Comparison of ENCODE assay signal across 28 cellular contexts in the genomic region with DNA sequence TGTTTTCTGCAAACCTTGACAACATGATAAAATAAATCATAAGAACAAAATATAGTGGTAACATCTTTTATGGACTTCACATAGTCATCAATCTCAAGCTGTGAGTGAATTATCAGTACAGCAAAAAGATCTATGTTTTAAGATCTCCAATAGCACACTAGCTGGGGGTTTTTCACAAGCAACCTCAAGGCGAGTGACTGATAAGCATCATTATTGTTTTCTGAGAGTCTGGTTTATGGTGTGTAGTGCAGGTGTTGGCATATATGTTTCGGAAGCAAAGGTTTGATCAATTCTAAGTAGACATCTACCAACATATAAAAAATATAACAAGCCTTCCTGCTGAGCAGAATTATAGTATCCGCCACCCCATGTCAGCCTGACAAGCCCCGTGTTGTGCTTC.
"Had no signal": no experiment of that assay in that cellular context is flagged by ENCODE, and none has a peak within 500 bp of the region (broad histone marks: within the 10 kb centered on the region; RNA-seq: fewer than 3 reads in every experiment).

No MANE protein-coding gene starts in this region.

- H3K4me3 Mint-ChIP-seq: stimulated activated effector memory CD8-positive, alpha-beta T cell treated with anti-CD3 and anti-CD28 coated beads, Interleukin-12 subunit alpha, Interleukin-12 subunit beta, amount 100 ng/mL, for 72 hours; stimulated activated memory B cell treated with anti-CD40 and anti-IgM and Interleukin-4, amounts not matched to agents 10 μg/mL and 1 μg/mL and 100 μg/mL, for 72 hours; stimulated activated naive B cell treated with anti-CD40 and anti-IgM and Interleukin-4, amounts not matched to agents 10 μg/mL and 1 μg/mL and 100 μg/mL, for 72 hours; stimulated activated naive CD8-positive, alpha-beta T cell treated with anti-CD3 and anti-CD28 coated beads, Interleukin-15, amount 100 ng/mL, for 72 hours; stimulated activated naive CD8-positive, alpha-beta T cell treated with anti-CD3 and anti-CD28 coated beads, Interleukin-15, Interleukin-2, amounts not matched to agents 100 ng/mL and 50 ng/mL, for 24 hours; type B pancreatic cell had no signal

- H3K36me3 ChIP-seq: stomach, suprapubic skin, thoracic aorta, thyroid gland, tibial artery, tibial nerve, transverse colon, upper lobe of left lung, upper lobe of right lung, uterus, vagina had no signal

- H3K36me3 Mint-ChIP-seq: stimulated activated effector memory CD8-positive, alpha-beta T cell treated with anti-CD3 and anti-CD28 coated beads, Interleukin-12 subunit alpha, Interleukin-12 subunit beta, amount 100 ng/mL, for 72 hours; stimulated activated memory B cell treated with anti-CD40 and anti-IgM and Interleukin-4, amounts not matched to agents 10 μg/mL and 1 μg/mL and 100 μg/mL, for 72 hours; stimulated activated naive B cell treated with anti-CD40 and anti-IgM and Interleukin-4, amounts not matched to agents 10 μg/mL and 1 μg/mL and 100 μg/mL, for 72 hours; type B pancreatic cell had no signal

- DNase-seq: stimulated activated CD4-positive, alpha-beta T cell treated with anti-CD3 and anti-CD28 coated beads, Interleukin-2, amount 100 ng/mL, for 48 hours; stimulated activated CD4-positive, alpha-beta T cell treated with anti-CD3 and anti-CD28 coated beads, Interleukin-4, amount 100 ng/mL, for 1 hour; stimulated activated CD4-positive, alpha-beta T cell treated with anti-CD3 and anti-CD28 coated beads, Interleukin-4, amount 100 ng/mL, for 24 hours; stimulated activated CD4-positive, alpha-beta T cell treated with anti-CD3 and anti-CD28 coated beads, Interleukin-4, amount 100 ng/mL, for 4 hours; stimulated activated CD8-positive, alpha-beta memory T cell treated with anti-CD3 and anti-CD28 coated beads, Interleukin-4, amount 100 ng/mL, for 48 hours; stimulated activated naive B cell treated with anti-CD40 and anti-IgM and Interleukin-4, amounts not matched to agents 10 μg/mL and 1 μg/mL and 100 μg/mL, for 72 hours; stimulated activated naive CD4-positive, alpha-beta T cell; stimulated activated naive CD4-positive, alpha-beta T cell treated with Interleukin-2 at 50 U/mL for 16 hours; stimulated activated naive CD8-positive, alpha-beta T cell treated with anti-CD3 and anti-CD28 coated beads, Interleukin-15, amount 100 ng/mL, for 72 hours; stimulated activated naive CD8-positive, alpha-beta T cell treated with anti-CD3 and anti-CD28 coated beads, Interleukin-15, Interleukin-2, amounts not matched to agents 100 U/mL and 50 U/mL, for 24 hours; stomach; substantia nigra; testis; thyroid gland; tibial artery; transverse colon; trophoblast cell; upper lobe of left lung; upper lobe of right lung; uterus had no signal

- H3K9me3 Mint-ChIP-seq: stimulated activated effector memory CD8-positive, alpha-beta T cell treated with anti-CD3 and anti-CD28 coated beads, Interleukin-12 subunit alpha, Interleukin-12 subunit beta, amount 100 ng/mL, for 72 hours; stimulated activated memory B cell treated with anti-CD40 and anti-IgM and Interleukin-4, amounts not matched to agents 10 μg/mL and 1 μg/mL and 100 μg/mL, for 72 hours; stimulated activated naive B cell treated with anti-CD40 and anti-IgM and Interleukin-4, amounts not matched to agents 10 μg/mL and 1 μg/mL and 100 μg/mL, for 72 hours; stimulated activated naive CD8-positive, alpha-beta T cell treated with anti-CD3 and anti-CD28 coated beads, Interleukin-15, amount 100 ng/mL, for 72 hours; stimulated activated naive CD8-positive, alpha-beta T cell treated with anti-CD3 and anti-CD28 coated beads, Interleukin-15, Interleukin-2, amounts not matched to agents 100 ng/mL and 50 ng/mL, for 24 hours; type B pancreatic cell had no signal

- H3K27me3 ChIP-seq: stomach, suprapubic skin, testis, thyroid gland, tibial nerve, transverse colon, upper lobe of left lung, upper lobe of right lung, uterus, vagina had no signal

- H3K27me3 Mint-ChIP-seq: type B pancreatic cell had no signal

- H3K4me1 ChIP-seq: stomach, suprapubic skin, testis, thyroid gland, tibial artery, tibial nerve, transverse colon, upper lobe of left lung, upper lobe of right lung, uterus, vagina had no signal

- H3K4me1 Mint-ChIP-seq: stimulated activated effector memory CD8-positive, alpha-beta T cell treated with anti-CD3 and anti-CD28 coated beads, Interleukin-12 subunit alpha, Interleukin-12 subunit beta, amount 100 ng/mL, for 72 hours; stimulated activated memory B cell treated with anti-CD40 and anti-IgM and Interleukin-4, amounts not matched to agents 10 μg/mL and 1 μg/mL and 100 μg/mL, for 72 hours had no signal

- H3K27ac ChIP-seq: stomach, suprapubic skin, testis, thoracic aorta, thyroid gland, tibial artery, tibial nerve, transverse colon, upper lobe of left lung, upper lobe of right lung, uterus, vagina had no signal

- H3K9me3 ChIP-seq: stomach, suprapubic skin, testis, thoracic aorta, thyroid gland, tibial artery, transverse colon, upper lobe of left lung, upper lobe of right lung, uterus, vagina had no signal

- ATAC-seq: stimulated activated effector memory CD8-positive, alpha-beta T cell treated with anti-CD3 and anti-CD28 coated beads, Interleukin-12 subunit alpha, Interleukin-12 subunit beta, amount 100 ng/mL, for 72 hours; stimulated activated memory B cell treated with anti-CD40 and anti-IgM and Interleukin-4, amounts not matched to agents 10 μg/mL and 1 μg/mL and 100 μg/mL, for 72 hours; stimulated activated naive B cell treated with anti-CD40 and anti-IgM and Interleukin-4, amounts not matched to agents 10 μg/mL and 1 μg/mL and 100 μg/mL, for 72 hours; stimulated activated naive CD8-positive, alpha-beta T cell treated with anti-CD3 and anti-CD28 coated beads, Interleukin-15, amount 100 ng/mL, for 72 hours; stimulated activated naive CD8-positive, alpha-beta T cell treated with anti-CD3 and anti-CD28 coated beads, Interleukin-15, Interleukin-2, amounts not matched to agents 100 U/mL and 50 U/mL, for 24 hours; upper lobe of right lung had no signal

- H3K27ac Mint-ChIP-seq: stimulated activated effector memory CD8-positive, alpha-beta T cell treated with anti-CD3 and anti-CD28 coated beads, Interleukin-12 subunit alpha, Interleukin-12 subunit beta, amount 100 ng/mL, for 72 hours; stimulated activated memory B cell treated with anti-CD40 and anti-IgM and Interleukin-4, amounts not matched to agents 10 μg/mL and 1 μg/mL and 100 μg/mL, for 72 hours; stimulated activated naive B cell treated with anti-CD40 and anti-IgM and Interleukin-4, amounts not matched to agents 10 μg/mL and 1 μg/mL and 100 μg/mL, for 72 hours; stimulated activated naive CD8-positive, alpha-beta T cell treated with anti-CD3 and anti-CD28 coated beads, Interleukin-15, amount 100 ng/mL, for 72 hours; stimulated activated naive CD8-positive, alpha-beta T cell treated with anti-CD3 and anti-CD28 coated beads, Interleukin-15, Interleukin-2, amounts not matched to agents 100 ng/mL and 50 ng/mL, for 24 hours; type B pancreatic cell had no signal

- H3K4me3 ChIP-seq: stomach, suprapubic skin, testis, thoracic aorta, thyroid gland, tibial artery, tibial nerve, transverse colon, upper lobe of left lung, upper lobe of right lung, uterus, vagina had no signal
